ENCODE assay signal across 8 cellular contexts in genomic region chr2:199850718-199851498, GRCh38. TPM values are rescaled to one million over a fixed set of nuclear protein-coding genes. Genes with fewer than 3 reads are reported as not detected.
DNase-seq lines count a peak whose midpoint lies in the region; ATAC-seq, FAIRE-seq and TF ChIP-seq lines count a peak whose summit lies in the region.

Gene FTCDNL1, minus strand, starts transcription at chr2:199851192. Its CDS starts 2,230 bp downstream, at chr2:199848962.

- H2AFZ ChIP-seq in astrocyte (ENCODE audit: low read depth, low read length) = peak within 1 kb of the TSS; percentile 97

- peak; percentile 47 for DNase-seq in GM12892 (ENCODE audit: insufficient read length)
- peak; percentile 68 for DNase-seq in MV-4-11 (lab: John Stamatoyannopoulos, UW)
- DNase-seq in T-helper 22 cell (ENCODE audit: low read depth) = peak; percentile 24
- DNase-seq in astrocyte (ENCODE audit: low read depth) = peak; percentile 31
- DNase-seq in cortex of kidney (lab: John Stamatoyannopoulos, UW) = no peak

- FAIRE-seq in GM12892 (lab: Jason Lieb, UNC) = peak; percentile 83
- no peak for FAIRE-seq in astrocyte (lab: Jason Lieb, UNC)

- TF ChIP-seq CTCF in astrocyte (IDR thresholded peaks at IDR 0.05; ENCODE audit: insufficient read depth, low read depth, low read length) = peak; percentile 51

- H3K36me3 Mint-ChIP-seq in astrocyte (ENCODE audit: low read depth, unreplicated experiment) = no peaks in the 10 kb centered on the region

- H3K36me3 ChIP-seq in astrocyte (ENCODE audit: insufficient read depth, low read length) = no peaks in the 10 kb centered on the region
- H3K36me3 ChIP-seq in skeletal muscle satellite cell (ENCODE audit: insufficient read depth, low read length) = no peaks in the 10 kb centered on the region

- H3K27ac Mint-ChIP-seq in astrocyte (ENCODE audit: unreplicated experiment) = peak within 1 kb of the TSS; percentile 27

- H3K9ac ChIP-seq in astrocyte (ENCODE audit: low read length) (peak within 1 kb of the TSS; percentile 65), skeletal muscle satellite cell (ENCODE audit: low read depth, low read length) (peak within 1 kb of the TSS; percentile 78)

- no peaks in the 10 kb centered on the region for H3K9me3 Mint-ChIP-seq in astrocyte (ENCODE audit: unreplicated experiment)

- H3K27me3 ChIP-seq in astrocyte (ENCODE audit: insufficient read depth, low read length) (peaks cover 30% of the 10 kb centered on the region), skeletal muscle satellite cell (ENCODE audit: control insufficient read depth, insufficient read depth, low read length) (peaks cover 12% of the 10 kb centered on the region)

- H3K79me2 ChIP-seq in astrocyte (ENCODE audit: insufficient read depth, low read length) = no peaks in the 10 kb centered on the region

- ATAC-seq in HG02571 (IDR thresholded peaks at IDR 0.05; ENCODE audit: unreplicated experiment) = peak; percentile 95

- peaks cover 42% of the 10 kb centered on the region for H3K27me3 Mint-ChIP-seq in astrocyte (ENCODE audit: low read depth, unreplicated experiment)

- no peaks in the 10 kb centered on the region for H4K20me1 ChIP-seq in astrocyte (ENCODE audit: insufficient read depth, low read length)

- no peaks in the 10 kb centered on the region for H3K4me1 ChIP-seq in astrocyte (ENCODE audit: insufficient read depth, low read length)
- H3K4me1 ChIP-seq in skeletal muscle satellite cell (ENCODE audit: control insufficient read depth, insufficient read depth, low read length) = no peaks in the 10 kb centered on the region

- H3K9me3 ChIP-seq in astrocyte (ENCODE audit: insufficient read depth, low read depth, low read length) = no peaks in the 10 kb centered on the region
- no peaks in the 10 kb centered on the region for H3K9me3 ChIP-seq in skeletal muscle satellite cell (replicated peaks; ENCODE audit: low read length)

- TF ChIP-seq POLR2A in GM12892 (IDR thresholded peaks at IDR 0.05; ENCODE audit: low read depth, low read length) = peak; percentile 70

- no peaks in the 10 kb centered on the region for H3K4me1 Mint-ChIP-seq in astrocyte (ENCODE audit: low read depth, unreplicated experiment)

- H3K4me2 ChIP-seq in astrocyte (ENCODE audit: low read length) = peak within 1 kb of the TSS; percentile 98
- H3K4me2 ChIP-seq in skeletal muscle satellite cell (ENCODE audit: low read length) = peak within 1 kb of the TSS; percentile 99

- no peak within 1 kb of the TSS for H3K27ac ChIP-seq in astrocyte (ENCODE audit: low read depth, low read length)

- peak within 1 kb of the TSS; percentile 68 for H3K4me3 ChIP-seq in astrocyte (ENCODE audit: insufficient read depth, low read depth, low read length)
- peak within 1 kb of the TSS; percentile 63 for H3K4me3 ChIP-seq in iPS-11a (ENCODE audit: low read depth, low read length)
- peak within 1 kb of the TSS; percentile 87 for H3K4me3 ChIP-seq in skeletal muscle satellite cell (ENCODE audit: low read length)

- peak within 1 kb of the TSS; percentile 98 for H3K4me3 Mint-ChIP-seq in astrocyte (ENCODE audit: unreplicated experiment)

RNA-seq across cellular contexts. Expression of gene FTCDNL1, which starts in this region (rescaled TPM):
- polyA plus RNA-seq in GM12892 (2012; ENCODE audit: missing spikeins) = 2.3 TPM
- total RNA-seq in astrocyte = 0.45 and 0.48 TPM in 2 replicates
- total RNA-seq in skeletal muscle satellite cell (2012; rRNA removed) = 1.5 and 2.0 TPM in 2 replicates

Comparison
In these comparisons a context has a peak if more than half of its experiments do, and no peak if none do; other contexts are left out.
1. Peak in DNase-seq, H3K4me3 ChIP-seq, H3K9ac ChIP-seq and H3K4me2 ChIP-seq in astrocyte; RNA of the gene not detected or under 1 TPM.